Comparison of ENCODE assay signal across 8 cellular contexts in genomic region chr12:89352242-89352491, GRCh38. TPM values are rescaled to one million over a fixed set of nuclear protein-coding genes. Genes with fewer than 3 reads are reported as not detected.
A peak's percentile ranks its signal among the peaks of the same experiment; 100 is the strongest.
DNase-seq lines count a peak whose midpoint lies in the region; ATAC-seq, FAIRE-seq and TF ChIP-seq lines count a peak whose summit lies in the region.

No MANE protein-coding gene starts in this region.

- H3K4me1 ChIP-seq in muscle layer of duodenum (ENCODE audit: control insufficient read depth in 1 of 2, insufficient read depth in 2 of 2, low read length in 2 of 2), result peaks cover 10 to 26% of the 10 kb centered on the region in 2 donors

- DNase-seq in AG09309 (ENCODE audit: low read depth), result no peak
- DNase-seq in HFFc6, result no peak
- DNase-seq in bronchial epithelial cell (ENCODE audit: low read depth), result no peak
- no peak for DNase-seq in GDM1 (lab: John Stamatoyannopoulos, UW)
- DNase-seq in mesenteric fat pad (ENCODE audit: low spot score), result no peak

- ATAC-seq in HG02763 (IDR thresholded peaks at IDR 0.05; ENCODE audit: unreplicated experiment) (no peak), GM21367 (IDR thresholded peaks at IDR 0.05; ENCODE audit: unreplicated experiment) (no peak)

- peaks cover 21% of the 10 kb centered on the region for H3K27me3 Mint-ChIP-seq in HFFc6 (ENCODE audit: insufficient read depth)

- no peaks in the 10 kb centered on the region for H3K9me3 ChIP-seq in muscle layer of duodenum (ENCODE audit: control insufficient read depth in 1 of 2, low read length in 2 of 2)

- peak overlapping the region; percentile 98 for H3K27ac ChIP-seq in muscle layer of duodenum (ENCODE audit: low read length)

- peaks cover 11% of the 10 kb centered on the region for H3K9me3 Mint-ChIP-seq in HFFc6

- H3K27ac Mint-ChIP-seq in HFFc6, result peak overlapping the region; percentile 96

- peak overlapping the region; percentile 96 for H3K4me3 Mint-ChIP-seq in HFFc6

- H3K27me3 ChIP-seq in bronchial epithelial cell (ENCODE audit: control insufficient read depth, insufficient read depth, low read length), result no peaks in the 10 kb centered on the region
- no peaks in the 10 kb centered on the region for H3K27me3 ChIP-seq in muscle layer of duodenum (ENCODE audit: low read depth, low read length)

- peak overlapping the region; percentile 69 for H3K4me3 ChIP-seq in AG09309 (ENCODE audit: control insufficient read depth, low read depth, low read length)
- peak overlapping the region; percentile 75 for H3K4me3 ChIP-seq in bronchial epithelial cell (ENCODE audit: low read depth, low read length)
- peak overlapping the region; percentile 59 to 98 for H3K4me3 ChIP-seq in muscle layer of duodenum (ENCODE audit: low read depth in 1 of 2, low read length in 2 of 2)

- H3K4me1 Mint-ChIP-seq in HFFc6 (ENCODE audit: low read depth), result peaks cover 64% of the 10 kb centered on the region

- peaks cover 1% of the 10 kb centered on the region for H3K36me3 ChIP-seq in bronchial epithelial cell (ENCODE audit: control insufficient read depth, insufficient read depth, low read length)
- H3K36me3 ChIP-seq in muscle layer of duodenum (ENCODE audit: control insufficient read depth in 1 of 2, insufficient read depth in 2 of 2, low read length in 2 of 2), result peaks cover 15 to 17% of the 10 kb centered on the region in 2 donors

- FAIRE-seq in bronchial epithelial cell (lab: Jason Lieb, UNC), result no peak

- TF ChIP-seq CTCF in AG09309 (IDR thresholded peaks at IDR 0.05; ENCODE audit: control insufficient read depth, insufficient read depth, low read depth, low read length, missing control alignments) (no peak), HFFc6 (IDR thresholded peaks at IDR 0.05) (no peak), bronchial epithelial cell (IDR thresholded peaks at IDR 0.05; ENCODE audit: insufficient read depth, low read length, severe bottlenecking) (no peak)

- H3K36me3 Mint-ChIP-seq in HFFc6 (ENCODE audit: low read depth), result peaks cover 56% of the 10 kb centered on the region

RNA-seq across cellular contexts. Expression of gene DUSP6, which starts 0.1 kb away (rescaled TPM):
- total RNA-seq in HFFc6 (2021; fragmentation: NEBNext Ultra II Directional; extraction: Animal tissue kit (Norgen Biotek cat#: 25700)), result 10 to 100 TPM; 42.2 to 77.8 (median 46.2) TPM
- total RNA-seq in bronchial epithelial cell, result 12.9 and 149 TPM in 2 replicates
- total RNA-seq in mesenteric fat pad, result 153 TPM
